ENCODE assay signal across 7 cellular contexts in genomic region chr10:33005322-33006282, GRCh38. TPM values are rescaled to one million over a fixed set of nuclear protein-coding genes. Genes with fewer than 3 reads are reported as not detected.
DNase-seq lines count a peak whose midpoint lies in the region; ATAC-seq and TF ChIP-seq lines count a peak whose summit lies in the region.

No MANE protein-coding gene starts in this region.

- no peak for TF ChIP-seq CTCF in GM13976 (IDR thresholded peaks at IDR 0.05; ENCODE audit: borderline replicate concordance, control extremely low read depth, extremely low read depth, insufficient read depth, missing control alignments)
- TF ChIP-seq CTCF in fibroblast of villous mesenchyme (IDR thresholded peaks at IDR 0.05; ENCODE audit: insufficient read depth, low read depth, low read length), result no peak
- no peak for TF ChIP-seq CTCF in nephron (IDR thresholded peaks at IDR 0.05; ENCODE audit: unreplicated experiment in 3 of 3)

- no peaks in the 10 kb centered on the region for H3K9me3 Mint-ChIP-seq in activated T-helper 17 cell treated with anti-CD3 and anti-CD28 coated beads, Interleukin-2, amount 50 U/mL, for 72 hours
- no peaks in the 10 kb centered on the region for H3K9me3 Mint-ChIP-seq in nephron

- no peaks in the 10 kb centered on the region for H3K36me3 Mint-ChIP-seq in activated T-helper 17 cell treated with anti-CD3 and anti-CD28 coated beads, Interleukin-2, amount 50 U/mL, for 72 hours (ENCODE audit: low read depth)
- H3K36me3 Mint-ChIP-seq in nephron (ENCODE audit: low read depth), result no peaks in the 10 kb centered on the region

- peak; percentile 45 for ATAC-seq in HG02938 (IDR thresholded peaks at IDR 0.05; ENCODE audit: unreplicated experiment)
- ATAC-seq in activated T-helper 17 cell treated with anti-CD3 and anti-CD28 coated beads, Interleukin-2, amount 50 U/mL, for 72 hours (replicated peaks), result peak; percentile 77

- in situ Hi-C loops in GM13976 (cut with MboI; ENCODE audit: low sequenced_read_pairs, unreplicated experiment), result no loop called here

- peaks cover 24% of the 10 kb centered on the region for H3K4me1 Mint-ChIP-seq in activated T-helper 17 cell treated with anti-CD3 and anti-CD28 coated beads, Interleukin-2, amount 50 U/mL, for 72 hours
- H3K4me1 Mint-ChIP-seq in nephron, result peaks cover 15% of the 10 kb centered on the region

- no peaks in the 10 kb centered on the region for H3K27me3 Mint-ChIP-seq in activated T-helper 17 cell treated with anti-CD3 and anti-CD28 coated beads, Interleukin-2, amount 50 U/mL, for 72 hours
- H3K27me3 Mint-ChIP-seq in nephron (ENCODE audit: low read depth), result peaks cover 6% of the 10 kb centered on the region

- DNase-seq in GM13976 (ENCODE audit: low spot score) (peak; percentile 45), NOMO-1 treated with dmso at 0.1 percent for 144 hours (lab: John Stamatoyannopoulos, UW; ENCODE audit: unreplicated experiment) (peak; percentile 76), fibroblast of villous mesenchyme (ENCODE audit: low read depth) (peak; percentile 96), ureter (ENCODE audit: low spot score) (peak; percentile 77)

- H3K4me3 ChIP-seq in fibroblast of villous mesenchyme (ENCODE audit: low read depth, low read length), result peak overlapping the region; percentile 57

- peak overlapping the region; percentile 71 for H3K4me3 Mint-ChIP-seq in activated T-helper 17 cell treated with anti-CD3 and anti-CD28 coated beads, Interleukin-2, amount 50 U/mL, for 72 hours
- H3K4me3 Mint-ChIP-seq in nephron, result peak overlapping the region; percentile 70 to 84 (median 78)

- peak overlapping the region; percentile 55 for H3K27ac Mint-ChIP-seq in activated T-helper 17 cell treated with anti-CD3 and anti-CD28 coated beads, Interleukin-2, amount 50 U/mL, for 72 hours
- H3K27ac Mint-ChIP-seq in nephron, result peak overlapping the region; percentile 71 to 81 (median 73)

RNA-seq across cellular contexts. Expression of gene ITGB1, which starts 47.6 kb away (rescaled TPM):
- 100 to 1,000 TPM; 125 to 126 TPM for total RNA-seq in activated T-helper 17 cell treated with anti-CD3 and anti-CD28 coated beads, Interleukin-2, amount 50 U/mL, for 72 hours
- 1,751 and 1,757 TPM in 2 replicates for total RNA-seq in fibroblast of villous mesenchyme
- 349 TPM for total RNA-seq in ureter

Comparison
In these comparisons a context has a peak if more than half of its experiments do, and no peak if none do; other contexts are left out.
1. Peak in every context shown above with its lines: DNase-seq, ATAC-seq and H3K4me3 ChIP-seq.
2. DNase-seq: peak in every context shown above with its lines; median percentile 96 in fibroblast of villous mesenchyme; 77 in ureter; 76 in NOMO-1 treated with dmso at 0.1 percent for 144 hours; 45 in GM13976.